In the genomic region with DNA sequence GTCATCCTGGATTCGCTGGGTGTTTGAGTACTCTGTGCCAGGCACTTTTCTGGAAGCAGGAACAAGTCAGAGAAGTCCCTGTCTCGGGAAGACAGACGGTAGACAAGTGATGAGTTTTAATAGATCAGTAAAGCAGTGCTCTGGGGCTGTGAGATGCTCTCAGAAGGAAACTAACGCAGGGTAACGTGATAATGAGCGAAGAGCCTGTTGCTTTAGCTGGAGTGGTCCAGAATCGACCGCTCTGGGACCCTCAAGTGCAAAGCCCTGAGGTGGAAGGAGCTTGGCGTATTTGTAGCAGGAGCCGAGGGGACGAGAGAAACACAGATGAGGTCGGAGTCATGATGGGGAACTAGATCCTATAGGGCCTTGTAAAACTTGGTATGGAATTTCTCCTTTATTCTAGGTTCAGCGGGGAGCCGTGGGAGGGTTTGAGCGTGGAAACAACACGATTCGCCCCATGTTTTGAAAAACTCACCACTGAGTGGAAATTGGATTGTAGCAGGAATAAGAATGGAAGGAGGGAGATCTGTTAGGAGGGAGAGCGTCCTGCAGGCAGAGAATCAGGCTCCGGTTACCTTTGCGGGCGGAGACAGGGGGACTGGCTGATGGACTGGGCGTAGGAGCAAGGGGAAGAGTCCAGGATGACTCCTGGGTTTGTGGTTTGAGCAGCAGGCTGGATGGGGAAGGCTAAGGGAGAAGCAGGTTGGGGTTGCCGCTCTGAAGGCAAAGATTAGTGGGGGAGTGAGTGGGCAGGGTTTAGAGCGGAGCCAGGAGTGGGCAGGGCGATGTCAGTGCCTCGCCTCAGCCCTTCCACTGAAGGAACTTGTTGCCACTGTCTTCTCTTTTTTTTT, we compare ENCODE assay signal across 9 cellular contexts. TPM values are rescaled to one million over a fixed set of nuclear protein-coding genes. Genes with fewer than 3 reads are reported as not detected.
DNase-seq lines count a peak whose midpoint lies in the region; ATAC-seq and TF ChIP-seq lines count a peak whose summit lies in the region.
"Had no signal": no experiment of that assay in that cellular context is flagged by ENCODE, and none has a peak within 500 bp of the region (broad histone marks: within the 10 kb centered on the region; RNA-seq: fewer than 3 reads in every experiment).

No MANE protein-coding gene starts in this region.

- peaks cover 20% of the 10 kb centered on the region for H3K4me1 Mint-ChIP-seq in T-helper 2 cell treated with Interferon-gamma antibody and Interleukin-4, amounts not matched to agents 5 μg/mL and 100 μg/mL, for 36 hours (ENCODE audit: low read depth)
- peaks cover 22% of the 10 kb centered on the region for H3K4me1 Mint-ChIP-seq in nephron

- no peak overlapping the region for H2AFZ ChIP-seq in OCI-LY3 (ENCODE audit: low read depth, low read length)

- peak overlapping the region; percentile 97 for H3K9ac ChIP-seq in OCI-LY3 (ENCODE audit: low read length)

- H3K27ac ChIP-seq in OCI-LY3 (ENCODE audit: low read length) (peak overlapping the region; percentile 71), dorsolateral prefrontal cortex (peak overlapping the region in 55 of 59 donors; percentile 20 to 92 (median 84))

- TF ChIP-seq CTCF in OCI-LY3 (IDR thresholded peaks at IDR 0.05; ENCODE audit: low read depth, low read length) = no peak
- TF ChIP-seq CTCF in dorsolateral prefrontal cortex (IDR thresholded peaks at IDR 0.05 in 54 of 56, conservative IDR thresholded peaks at IDR 0.05 in 2 of 56; ENCODE audit: low read depth in 1 of 56, partially characterized antibody in 56 of 56) = no peak
- no peak for TF ChIP-seq CTCF in nephron (IDR thresholded peaks at IDR 0.05; ENCODE audit: unreplicated experiment in 3 of 3)

- H3K4me3 ChIP-seq in OCI-LY3 (ENCODE audit: low read length) = peak overlapping the region; percentile 97
- peak overlapping the region; percentile 50 to 88 (median 68) for H3K4me3 ChIP-seq in dorsolateral prefrontal cortex

- H3K79me2 ChIP-seq in OCI-LY3 (ENCODE audit: low read length) = peaks cover 57% of the 10 kb centered on the region

- H3K4me2 ChIP-seq in OCI-LY3 (ENCODE audit: low read length) = peak overlapping the region; percentile 94

- H3K4me1 ChIP-seq in OCI-LY3 (ENCODE audit: low read length) = peaks cover 15% of the 10 kb centered on the region

- CTCF ChIA-PET in HEK293T (lab: Yijun Ruan, JAX) = interaction anchor here (0.6 to 2.2 kb wide), 3 partner anchors 16 to 171 kb away, joined by 3 to 4 read pairs (median 3); no protein-coding TSS in a partner anchor

- intact Hi-C loops in dorsolateral prefrontal cortex (cut with DNase I) = loop anchor here in 1 of 2 donors (5.0 kb wide), 1 partner anchor 417 kb away; no protein-coding TSS in a partner anchor

- H3K27me3 ChIP-seq in OCI-LY3 (ENCODE audit: low read depth, low read length) = no peaks in the 10 kb centered on the region
- no peaks in the 10 kb centered on the region for H3K27me3 ChIP-seq in dorsolateral prefrontal cortex

- no peaks in the 10 kb centered on the region for H3K27me3 Mint-ChIP-seq in T-helper 2 cell treated with Interferon-gamma antibody and Interleukin-4, amounts not matched to agents 5 μg/mL and 100 μg/mL, for 36 hours (ENCODE audit: low read depth)
- H3K27me3 Mint-ChIP-seq in nephron (ENCODE audit: low read depth) = no peaks in the 10 kb centered on the region

- peak overlapping the region; percentile 98 for H3K27ac Mint-ChIP-seq in T-helper 2 cell treated with Interferon-gamma antibody and Interleukin-4, amounts not matched to agents 5 μg/mL and 100 μg/mL, for 36 hours
- peak overlapping the region; percentile 18 to 77 (median 63) for H3K27ac Mint-ChIP-seq in nephron

- ATAC-seq in GM21423 (IDR thresholded peaks at IDR 0.05; ENCODE audit: unreplicated experiment) = no peak

- H4K20me1 ChIP-seq in OCI-LY3 (ENCODE audit: insufficient read depth, low read length) = peaks cover 22% of the 10 kb centered on the region

- H3K9me3 Mint-ChIP-seq in T-helper 2 cell treated with Interferon-gamma antibody and Interleukin-4, amounts not matched to agents 5 μg/mL and 100 μg/mL, for 36 hours = no peaks in the 10 kb centered on the region
- H3K9me3 Mint-ChIP-seq in nephron = no peaks in the 10 kb centered on the region

- H3K9me3 ChIP-seq in OCI-LY3 (ENCODE audit: insufficient read depth, low read length) = no peaks in the 10 kb centered on the region

- POLR2A ChIA-PET in HEK293T (lab: Yijun Ruan, JAX) = interaction anchor here (0.6 to 2.3 kb wide), 10 partner anchors 9 to 59 kb away, joined by 3 to 27 read pairs (median 4); a partner anchor contains a TSS

- peak overlapping the region; percentile 97 for H3K4me3 Mint-ChIP-seq in T-helper 2 cell treated with Interferon-gamma antibody and Interleukin-4, amounts not matched to agents 5 μg/mL and 100 μg/mL, for 36 hours
- peak overlapping the region; percentile 89 to 94 (median 90) for H3K4me3 Mint-ChIP-seq in nephron

- H3K36me3 ChIP-seq in OCI-LY3 (replicated peaks; ENCODE audit: low read depth, low read length) = peaks cover 35% of the 10 kb centered on the region

- no peak for DNase-seq in T-helper 2 cell treated with Interferon-gamma antibody and Interleukin-4, amounts not matched to agents 5 μg/mL and 100 μg/mL, for 36 hours (ENCODE audit: low spot score)
- DNase-seq in T-helper 2 cell = no peak
- no peak for DNase-seq in dorsolateral prefrontal cortex
- DNase-seq in HEK293T (ENCODE audit: extremely low spot score) = no peak
- DNase-seq in cerebellar nuclear complex (lab: John Stamatoyannopoulos, UW) = no peak

- H3K36me3 Mint-ChIP-seq in T-helper 2 cell treated with Interferon-gamma antibody and Interleukin-4, amounts not matched to agents 5 μg/mL and 100 μg/mL, for 36 hours (ENCODE audit: low read depth) = peaks cover 29% of the 10 kb centered on the region
- H3K36me3 Mint-ChIP-seq in nephron (ENCODE audit: low read depth) = peaks cover 21% of the 10 kb centered on the region

TF ChIP-seq in HEK293T, 16 proteins besides CTCF, POLR2A, EP300 and RAD21:
- TF ChIP-seq TARDBP (IDR thresholded peaks at IDR 0.05) (no peak), ZNF384 (IDR thresholded peaks at IDR 0.05) (no peak), ELF4 (IDR thresholded peaks at IDR 0.05) (no peak), SUZ12 (IDR thresholded peaks at IDR 0.05) (no peak), ARNT (IDR thresholded peaks at IDR 0.05) (no peak), HDGF (IDR thresholded peaks at IDR 0.05; ENCODE audit: borderline replicate concordance) (no peak)
- TF ChIP-seq, protein P1, sequence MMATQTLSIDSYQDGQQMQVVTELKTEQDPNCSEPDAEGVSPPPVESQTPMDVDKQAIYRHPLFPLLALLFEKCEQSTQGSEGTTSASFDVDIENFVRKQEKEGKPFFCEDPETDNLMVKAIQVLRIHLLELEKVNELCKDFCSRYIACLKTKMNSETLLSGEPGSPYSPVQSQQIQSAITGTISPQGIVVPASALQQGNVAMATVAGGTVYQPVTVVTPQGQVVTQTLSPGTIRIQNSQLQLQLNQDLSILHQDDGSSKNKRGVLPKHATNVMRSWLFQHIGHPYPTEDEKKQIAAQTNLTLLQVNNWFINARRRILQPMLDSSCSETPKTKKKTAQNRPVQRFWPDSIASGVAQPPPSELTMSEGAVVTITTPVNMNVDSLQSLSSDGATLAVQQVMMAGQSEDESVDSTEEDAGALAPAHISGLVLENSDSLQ (IDR thresholded peaks at IDR 0.05) = no peak
TF ChIP-seq in HEK293T: peak in this region for 0.

RNA-seq across cellular contexts. Expression of a gene that starts 0.8 kb away (rescaled TPM):
- 10 to 100 TPM in 85 of 120 experiments, 1 to 10 TPM in 35; 4.5 to 21.9 (median 12.2) TPM for total RNA-seq in dorsolateral prefrontal cortex

RNA-seq across cellular contexts. Expression of a gene that starts 8.7 kb away (rescaled TPM):
- total RNA-seq in dorsolateral prefrontal cortex = 10 to 100 TPM; 47.4 to 83.8 (median 64.3) TPM

RNA-seq across cellular contexts. Expression of a gene that starts 19.5 kb away (rescaled TPM):
- total RNA-seq in dorsolateral prefrontal cortex = 1 to 10 TPM in 101 of 120 experiments, under 1 TPM in 19; 0.28 to 5.4 (median 1.8) TPM

RNA-seq across cellular contexts. Expression of a gene that starts 33.8 kb away (rescaled TPM):
- 1 to 10 TPM in 1 of 120 experiments, under 1 TPM in 28, not detected in 91; 0.07 to 1.1 (median 0.35) TPM for total RNA-seq in dorsolateral prefrontal cortex
- total RNA-seq: lung microvascular endothelial cell had no signal

RNA-seq across cellular contexts. Expression of a gene that starts 47.8 kb away (rescaled TPM):
- total RNA-seq in dorsolateral prefrontal cortex = 1 to 10 TPM in 27 of 120 experiments, under 1 TPM in 68, not detected in 25; 0.11 to 3.3 (median 0.65) TPM
- total RNA-seq: lung microvascular endothelial cell had no signal
